In the genomic region with DNA sequence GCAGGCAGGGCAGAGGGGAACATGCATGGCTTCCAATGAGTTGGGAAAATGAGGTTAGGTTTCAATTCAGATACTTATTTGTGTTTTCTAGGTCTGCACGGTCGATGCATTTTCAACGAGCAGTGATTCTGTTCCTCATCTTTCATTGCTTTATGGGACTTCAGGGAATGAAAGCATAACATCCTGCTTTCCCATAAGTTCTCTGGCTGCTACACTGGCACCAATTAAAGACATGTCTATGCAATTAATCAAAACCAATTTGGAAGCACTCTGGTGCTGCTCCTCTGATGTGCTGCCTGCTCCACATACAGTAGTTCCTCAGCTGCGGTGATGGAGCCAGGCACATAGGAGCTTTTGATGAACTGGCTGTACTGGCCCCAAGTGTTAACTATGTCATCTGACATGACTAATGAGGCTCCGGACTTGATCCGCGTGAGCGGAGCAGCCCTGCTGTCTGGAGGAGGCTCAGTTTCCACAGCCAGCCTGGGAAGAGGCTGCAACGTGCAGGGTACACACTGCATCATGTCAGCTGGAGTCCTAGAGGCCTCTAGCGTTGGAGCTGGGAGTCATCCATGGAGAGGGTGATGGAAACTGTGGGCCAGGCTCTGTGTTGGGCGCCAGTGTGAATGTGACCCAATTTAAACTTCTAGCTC, we compare ENCODE assay signal across 25 cellular contexts. TPM values are rescaled to one million over a fixed set of nuclear protein-coding genes. Genes with fewer than 3 reads are reported as not detected.
DNase-seq lines count a peak whose midpoint lies in the region; ATAC-seq and TF ChIP-seq lines count a peak whose summit lies in the region.
"Had no signal": no experiment of that assay in that cellular context is flagged by ENCODE, and none has a peak within 500 bp of the region (broad histone marks: within the 10 kb centered on the region; RNA-seq: fewer than 3 reads in every experiment).

No MANE protein-coding gene starts in this region.

- H3K27me3 ChIP-seq in spleen (replicated peaks in 1 of 7): no peaks in the 10 kb centered on the region
- H3K27me3 ChIP-seq: esophagus muscularis mucosa, heart right ventricle had no signal

- no peak overlapping the region for H3K4me3 ChIP-seq in spleen
- H3K4me3 ChIP-seq: esophagus muscularis mucosa, GM12878, heart right ventricle, lung, SK-N-MC had no signal

- DNase-seq in SHP77 (lab: John Stamatoyannopoulos, UW) (peak; percentile 54 to 65), SHP77 treated with DMSO at 0.1 percent for 48 hours (lab: John Stamatoyannopoulos, UW) (no peak), SK-N-DZ (ENCODE audit: low spot score) (peak; percentile 60), kidney tubule cell (ENCODE audit: low spot score) (peak; percentile 36), spleen (no peak)
- no peak for DNase-seq in central memory CD4-positive, alpha-beta T cell
- DNase-seq: activated CD4-positive, CD25-positive, alpha-beta regulatory T cell; activated CD8-positive, alpha-beta T cell treated with anti-CD3 and anti-CD28 coated beads for 36 hours; activated naive CD4-positive, alpha-beta T cell treated with Interleukin-2 at 50 U/mL for 16 hours; activated T-cell treated with anti-CD3 and anti-CD28 coated beads, Interleukin-2, amount 50 U/mL, for 24 hours; Caco-2; GF-D8; H7; heart right ventricle; immature natural killer cell; NCI-H1694; NCI-H774; nucleus accumbens; right cardiac atrium; stimulated activated naive B cell treated with anti-CD40 and anti-IgM and Interleukin-4, amounts not matched to agents 10 μg/mL and 1 μg/mL and 100 μg/mL, for 72 hours had no signal

- TF ChIP-seq POLR2A in spleen (IDR thresholded peaks at IDR 0.05): no peak

- no peak for TF ChIP-seq CTCF in spleen (IDR thresholded peaks at IDR 0.05 in 8 of 11, conservative IDR thresholded peaks at IDR 0.05 in 3 of 11)

- ATAC-seq in GM19452 (IDR thresholded peaks at IDR 0.05; ENCODE audit: unreplicated experiment): no peak
- ATAC-seq: activated CD8-positive, alpha-beta T cell treated with anti-CD3 and anti-CD28 coated beads for 36 hours; GM12878; heart right ventricle; right cardiac atrium; stimulated activated naive B cell treated with anti-CD40 and anti-IgM and Interleukin-4, amounts not matched to agents 10 μg/mL and 1 μg/mL and 100 μg/mL, for 72 hours had no signal

- H3K4me1 ChIP-seq in spleen: no peaks in the 10 kb centered on the region
- H3K4me1 ChIP-seq: Caco-2 had no signal

- no peaks in the 10 kb centered on the region for H3K36me3 ChIP-seq in spleen
- H3K36me3 ChIP-seq: esophagus muscularis mucosa, heart right ventricle had no signal

- no peak overlapping the region for H3K27ac ChIP-seq in spleen
- H3K27ac ChIP-seq: esophagus muscularis mucosa, heart right ventricle, SK-N-MC had no signal

- H3K9me3 ChIP-seq in spleen: no peaks in the 10 kb centered on the region
- H3K9me3 ChIP-seq: Caco-2, esophagus muscularis mucosa, heart right ventricle had no signal

- intact Hi-C loops in spleen (cut with DNase I; ENCODE audit: low total_unique reads): no loop called here

- WGBS in spleen, 5 donors: 87 to 94% (median 90%) methylated on average over 9 to 11 of the region's 11 CpGs

RNA-seq across cellular contexts. Expression of gene GVQW3, which starts 29.8 kb away (rescaled TPM):
- polyA plus RNA-seq in SK-N-DZ (2014; cell fraction: cytosol; rRNA removed): 25.4 and 33.8 TPM in 2 replicates
- polyA plus RNA-seq in SK-N-DZ (2014; cell fraction: nucleus; rRNA removed): 21.9 and 46.6 TPM in 2 replicates
- total RNA-seq in spleen: 1 to 10 TPM; 2.9 to 5.6 (median 4.5) TPM
- 1 to 10 TPM in 2 of 3 donors, under 1 TPM in 1; 0.35 to 1.3 (median 1.1) TPM for polyA plus RNA-seq in spleen

RNA-seq across cellular contexts. Expression of gene THAP12, which starts 30.0 kb away (rescaled TPM):
- 121 and 123 TPM in 2 replicates for polyA plus RNA-seq in SK-N-DZ (2014; cell fraction: cytosol; rRNA removed)
- polyA plus RNA-seq in SK-N-DZ (2014; cell fraction: nucleus; rRNA removed): 70.1 and 70.4 TPM in 2 replicates
- 10 to 100 TPM; 37.6 to 51.8 (median 44.0) TPM for total RNA-seq in spleen
- 10 to 100 TPM; 28.4 to 36.8 (median 29.5) TPM for polyA plus RNA-seq in spleen

RNA-seq across cellular contexts. Expression of gene EMSY, which starts 33.9 kb away (rescaled TPM):
- polyA plus RNA-seq in SK-N-DZ (2014; cell fraction: cytosol; rRNA removed): 19.1 and 20.0 TPM in 2 replicates
- 18.1 and 19.7 TPM in 2 replicates for polyA plus RNA-seq in SK-N-DZ (2014; cell fraction: nucleus; rRNA removed)
- 10 to 100 TPM; 28.2 to 81.8 (median 37.4) TPM for total RNA-seq in spleen
- 1 to 10 TPM; 3.8 to 6.8 (median 4.7) TPM for polyA plus RNA-seq in spleen

Comparison
In these comparisons a context has a peak if more than half of its experiments do, and no peak if none do; other contexts are left out.
1. DNase-seq: peak in SHP77 (2 of 2), SK-N-DZ (single experiment) and kidney tubule cell (single experiment); none in SHP77 treated with DMSO at 0.1 percent for 48 hours (single experiment), spleen (single experiment) and central memory CD4-positive, alpha-beta T cell (single experiment).